Comparison of ENCODE assay signal across 18 cellular contexts in genomic region chr13:75855216-75855615, GRCh38.
DNase-seq lines count a peak whose midpoint lies in the region; ATAC-seq and TF ChIP-seq lines count a peak whose summit lies in the region.
"Had no signal": no experiment of that assay in that cellular context is flagged by ENCODE, and none has a peak within 500 bp of the region (broad histone marks: within the 10 kb centered on the region; RNA-seq: fewer than 3 reads in every experiment).

No MANE protein-coding gene starts in this region.

- peak overlapping the region; percentile 7 for H3K27ac ChIP-seq in cardiac muscle cell
- H3K27ac ChIP-seq in right cardiac atrium (ENCODE audit: low read length) = no peak overlapping the region
- no peak overlapping the region for H3K27ac ChIP-seq in endodermal cell (ENCODE audit: low read depth, low read length)
- no peak overlapping the region for H3K27ac ChIP-seq in osteoblast (ENCODE audit: low read depth, low read length)
- H3K27ac ChIP-seq in temporal lobe (ENCODE audit: low read depth, low read length) = peak overlapping the region; percentile 13
- H3K27ac ChIP-seq in colonic mucosa = no peak overlapping the region
- H3K27ac ChIP-seq: 22Rv1 had no signal

- peaks cover 1% of the 10 kb centered on the region for H3K9me3 Mint-ChIP-seq in endodermal cell
- H3K9me3 Mint-ChIP-seq: CD4-positive, alpha-beta memory T cell had no signal

- H3K4me1 ChIP-seq in cardiac muscle cell (ENCODE audit: low read depth) = no peaks in the 10 kb centered on the region
- no peaks in the 10 kb centered on the region for H3K4me1 ChIP-seq in right cardiac atrium (ENCODE audit: control insufficient read depth, insufficient read depth, low read length)
- H3K4me1 ChIP-seq in endodermal cell (ENCODE audit: control insufficient read depth, insufficient read depth, low read length) = peaks cover 10% of the 10 kb centered on the region
- no peaks in the 10 kb centered on the region for H3K4me1 ChIP-seq in osteoblast (ENCODE audit: insufficient read depth, low read length)
- H3K4me1 ChIP-seq in colonic mucosa = no peaks in the 10 kb centered on the region
- H3K4me1 ChIP-seq: Caco-2 had no signal

- TF ChIP-seq CTCF in cardiac muscle cell (IDR thresholded peaks at IDR 0.05; ENCODE audit: low read depth, low read length) (no peak), endodermal cell (conservative IDR thresholded peaks at IDR 0.05) (no peak), osteoblast (IDR thresholded peaks at IDR 0.05; ENCODE audit: extremely low read depth, low read depth, low read length) (no peak), colonic mucosa (IDR thresholded peaks at IDR 0.05) (no peak)

- peaks cover 49% of the 10 kb centered on the region for H3K79me2 ChIP-seq in osteoblast (ENCODE audit: insufficient read depth, low read length)

- H3K36me3 Mint-ChIP-seq in endodermal cell (ENCODE audit: low read depth) = peaks cover 21% of the 10 kb centered on the region

- H3K9ac ChIP-seq in endodermal cell (ENCODE audit: extremely low read depth, low read length, poor library complexity, severe bottlenecking) = no peak overlapping the region
- H3K9ac ChIP-seq in colonic mucosa (ENCODE audit: low read depth in 2 of 2, low read length in 2 of 2) = no peak overlapping the region

- no peak overlapping the region for H3K4me3 ChIP-seq in cardiac muscle cell
- H3K4me3 ChIP-seq in right cardiac atrium (ENCODE audit: low read length) = no peak overlapping the region
- H3K4me3 ChIP-seq in endodermal cell (ENCODE audit: low read length) = no peak overlapping the region
- no peak overlapping the region for H3K4me3 ChIP-seq in osteoblast (ENCODE audit: insufficient read depth, low read length)
- H3K4me3 ChIP-seq in colonic mucosa = no peak overlapping the region

- intact Hi-C loops in right cardiac atrium (cut with DNase I) = loop anchor here in 1 of 4 donors (10.0 kb wide), 1 partner anchor 160 kb away; no protein-coding TSS in a partner anchor
- intact Hi-C loops in colonic mucosa (cut with DNase I) = no loop called here

- DNase-seq in cardiac muscle cell (ENCODE audit: low read depth in 1 of 2, low spot score in 1 of 2) (no peak), right cardiac atrium (no peak), endodermal cell (peak; percentile 57), osteoblast (ENCODE audit: insufficient read length, low spot score, missing footprints) (peak; percentile 26), colonic mucosa (no peak), HK-2 (ENCODE audit: unreplicated experiment) (no peak)
- DNase-seq: ACHN; AML-193; C1 segment of cervical spinal cord; Caco-2; CD4-positive, alpha-beta memory T cell; DMS153; DND-41; H7; HCEC 1CT had no signal

- 84% methylated on average over 6 of the region's 6 CpGs for WGBS in right cardiac atrium
- 83 to 93% methylated on average over 6 of the region's 6 CpGs for WGBS in endodermal cell (ENCODE audit: insufficient coverage in 1 of 2, insufficient read length in 1 of 2), 2 experiments

- peak overlapping the region; percentile 35 for H3K27ac Mint-ChIP-seq in endodermal cell
- H3K27ac Mint-ChIP-seq: CD4-positive, alpha-beta memory T cell had no signal

- H3K27me3 Mint-ChIP-seq in endodermal cell (ENCODE audit: insufficient read depth) = no peaks in the 10 kb centered on the region
- H3K27me3 Mint-ChIP-seq: CD4-positive, alpha-beta memory T cell had no signal

- no peak overlapping the region for H2AFZ ChIP-seq in osteoblast (ENCODE audit: low read length)

- ATAC-seq in right cardiac atrium (no peak), HG02588 (IDR thresholded peaks at IDR 0.05; ENCODE audit: unreplicated experiment) (no peak)

- H3K27me3 ChIP-seq in cardiac muscle cell (no peaks in the 10 kb centered on the region), right cardiac atrium (ENCODE audit: control insufficient read depth, insufficient read depth) (no peaks in the 10 kb centered on the region), endodermal cell (ENCODE audit: control insufficient read depth, insufficient read depth, low read length, poor library complexity, severe bottlenecking) (no peaks in the 10 kb centered on the region), osteoblast (ENCODE audit: insufficient read depth, low read length) (no peaks in the 10 kb centered on the region), colonic mucosa (no peaks in the 10 kb centered on the region)

- no peak overlapping the region for H3K4me2 ChIP-seq in osteoblast (ENCODE audit: insufficient read depth, low read length)

- H3K4me1 Mint-ChIP-seq in endodermal cell = peaks cover 21% of the 10 kb centered on the region
- H3K4me1 Mint-ChIP-seq: CD4-positive, alpha-beta memory T cell had no signal

- peaks cover 62% of the 10 kb centered on the region for H3K36me3 ChIP-seq in cardiac muscle cell
- no peaks in the 10 kb centered on the region for H3K36me3 ChIP-seq in endodermal cell (ENCODE audit: control insufficient read depth, insufficient read depth, low read length)
- peaks cover 95% of the 10 kb centered on the region for H3K36me3 ChIP-seq in osteoblast (ENCODE audit: insufficient read depth, low read length)
- H3K36me3 ChIP-seq in colonic mucosa = peaks cover 9% of the 10 kb centered on the region

- H3K4me3 Mint-ChIP-seq in endodermal cell = no peak overlapping the region
- H3K4me3 Mint-ChIP-seq: CD4-positive, alpha-beta memory T cell had no signal

- no peaks in the 10 kb centered on the region for H3K9me3 ChIP-seq in cardiac muscle cell (ENCODE audit: low read depth)
- no peaks in the 10 kb centered on the region for H3K9me3 ChIP-seq in right cardiac atrium (ENCODE audit: control insufficient read depth, low read length)
- H3K9me3 ChIP-seq in endodermal cell (ENCODE audit: control insufficient read depth, low read length) = no peaks in the 10 kb centered on the region
- H3K9me3 ChIP-seq in osteoblast (ENCODE audit: low read depth, low read length) = no peaks in the 10 kb centered on the region
- H3K9me3 ChIP-seq in colonic mucosa = no peaks in the 10 kb centered on the region
- H3K9me3 ChIP-seq: Caco-2 had no signal

- H4K20me1 ChIP-seq in osteoblast (ENCODE audit: insufficient read depth, low read length) = peaks cover 64% of the 10 kb centered on the region

Comparison
In these comparisons a context has a peak if more than half of its experiments do, and no peak if none do; other contexts are left out.
1. H3K27ac ChIP-seq: peak in cardiac muscle cell (single experiment) and temporal lobe (single experiment); none in right cardiac atrium (single experiment), endodermal cell (single experiment), osteoblast (single experiment) and colonic mucosa (single experiment).
2. DNase-seq: peak in endodermal cell (single experiment) and osteoblast (single experiment); none in cardiac muscle cell (0 of 2), right cardiac atrium (0 of 3), colonic mucosa (single experiment) and HK-2 (single experiment).